ENCODE assay signal across 18 cellular contexts in the genomic region with DNA sequence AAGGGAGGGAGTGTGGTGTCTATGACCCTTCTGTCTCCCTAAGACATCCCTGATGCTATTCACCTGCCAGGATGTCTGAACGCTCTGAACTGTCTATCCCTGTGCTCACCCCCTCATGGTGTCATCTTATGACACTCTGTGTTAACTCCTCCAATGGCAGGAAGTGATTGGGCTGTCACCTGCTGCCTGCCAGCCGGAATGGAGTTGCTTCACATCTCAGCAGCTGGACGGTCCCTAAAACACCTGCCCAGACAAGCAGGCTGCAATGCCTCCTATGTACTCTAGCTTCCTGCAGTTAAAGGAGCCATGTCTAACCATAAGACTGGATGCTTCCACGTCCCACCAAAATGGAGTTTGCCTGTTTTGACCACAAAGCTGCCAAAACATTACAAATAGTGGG.
A peak's percentile ranks its signal among the peaks of the same experiment; 100 is the strongest.
DNase-seq lines count a peak whose midpoint lies in the region; ATAC-seq and TF ChIP-seq lines count a peak whose summit lies in the region.
"Had no signal": no experiment of that assay in that cellular context is flagged by ENCODE, and none has a peak within 500 bp of the region (broad histone marks: within the 10 kb centered on the region; RNA-seq: fewer than 3 reads in every experiment).

No MANE protein-coding gene starts in this region.

- no peaks in the 10 kb centered on the region for H4K20me1 ChIP-seq in mammary epithelial cell (ENCODE audit: insufficient read depth, low read length)

- H3K9ac ChIP-seq in mammary epithelial cell (ENCODE audit: insufficient read depth, low read length) = no peak overlapping the region

- peaks cover 1% of the 10 kb centered on the region for H3K9me3 Mint-ChIP-seq in MCF 10A (ENCODE audit: unreplicated experiment)
- no peaks in the 10 kb centered on the region for H3K9me3 Mint-ChIP-seq in activated CD4-positive, alpha-beta memory T cell treated with anti-CD3 and anti-CD28 coated beads, Interleukin-2, amount 10 ng/mL, durations not matched to agents 7 days and 5 days
- H3K9me3 Mint-ChIP-seq: H9 had no signal

- in situ Hi-C loops in mammary epithelial cell (cut with MboI; ENCODE audit: low sequenced_read_pairs in 2 of 2) = no loop called here

- TF ChIP-seq CTCF in mammary epithelial cell (conservative IDR thresholded peaks at IDR 0.05 in 1 of 2, IDR thresholded peaks at IDR 0.05 in 1 of 2; ENCODE audit: extremely low read depth in 1 of 2, insufficient read depth in 1 of 2, low read depth in 1 of 2, low read length in 2 of 2) = peak in 1 of 2 donors; percentile 19
- no peak for TF ChIP-seq CTCF in MCF 10A (IDR thresholded peaks at IDR 0.05; ENCODE audit: unreplicated experiment)
- no peak for TF ChIP-seq CTCF in foreskin keratinocyte (conservative IDR thresholded peaks at IDR 0.05)

- H3K4me3 ChIP-seq in mammary epithelial cell (replicated peaks in 1 of 3; ENCODE audit: insufficient read depth in 1 of 3, low read depth in 2 of 3, low read length in 3 of 3) = no peak overlapping the region
- H3K4me3 ChIP-seq: SJCRH30 had no signal

- no TSS peak for BruUV-seq in mammary epithelial cell (replicated peaks; lab: Mats Ljungman, UMichigan)
- BruUV-seq in MCF 10A (replicated peaks; lab: Mats Ljungman, UMichigan) = no TSS peak

- no peak overlapping the region for H3K27ac Mint-ChIP-seq in MCF 10A (ENCODE audit: low read depth, unreplicated experiment)
- no peak overlapping the region for H3K27ac Mint-ChIP-seq in activated CD4-positive, alpha-beta memory T cell treated with anti-CD3 and anti-CD28 coated beads, Interleukin-2, amount 10 ng/mL, durations not matched to agents 7 days and 5 days

- no peak overlapping the region for H2AFZ ChIP-seq in mammary epithelial cell (ENCODE audit: low read depth, low read length)

- H3K27me3 ChIP-seq in mammary epithelial cell (ENCODE audit: insufficient read depth, low read length) = no peaks in the 10 kb centered on the region
- H3K27me3 ChIP-seq in foreskin keratinocyte = no peaks in the 10 kb centered on the region
- H3K27me3 ChIP-seq: SJCRH30 had no signal

- CTCF ChIA-PET in mammary epithelial cell (lab: Charles Lee; ENCODE audit: low non-redundant PET) = no interaction called here
- CTCF ChIA-PET in MCF 10A (lab: Yijun Ruan, JAX) = interaction anchor here (0.6 kb wide), 1 partner anchor 41 kb away, joined by 3 read pairs; no protein-coding TSS in a partner anchor
- CTCF ChIA-PET in activated CD4-positive, alpha-beta memory T cell treated with anti-CD3 and anti-CD28 coated beads, Interleukin-2, amount 10 ng/mL, durations not matched to agents 7 days and 5 days (lab: Charles Lee) = interaction anchor here (1.1 kb wide), 1 partner anchor 434 kb away, joined by 3 read pairs; no protein-coding TSS in a partner anchor

- dilution Hi-C loops in mammary epithelial cell (cut with HindIII; ENCODE audit: low sequenced_read_pairs) = no loop called here

- ATAC-seq in foreskin keratinocyte (peak; percentile 65), GM21723 (IDR thresholded peaks at IDR 0.05; ENCODE audit: unreplicated experiment) (no peak), HG03108 (IDR thresholded peaks at IDR 0.05; ENCODE audit: unreplicated experiment) (no peak)

- no peak overlapping the region for H3K4me3 Mint-ChIP-seq in MCF 10A (ENCODE audit: unreplicated experiment)
- H3K4me3 Mint-ChIP-seq in activated CD4-positive, alpha-beta memory T cell treated with anti-CD3 and anti-CD28 coated beads, Interleukin-2, amount 10 ng/mL, durations not matched to agents 7 days and 5 days = no peak overlapping the region
- H3K4me3 Mint-ChIP-seq: H9 had no signal

- H3K36me3 Mint-ChIP-seq in MCF 10A (ENCODE audit: insufficient read depth, unreplicated experiment) = peaks cover 4% of the 10 kb centered on the region
- no peaks in the 10 kb centered on the region for H3K36me3 Mint-ChIP-seq in activated CD4-positive, alpha-beta memory T cell treated with anti-CD3 and anti-CD28 coated beads, Interleukin-2, amount 10 ng/mL, durations not matched to agents 7 days and 5 days (ENCODE audit: low read depth)

- intact Hi-C loops in mammary epithelial cell (cut with micrococcal nuclease) (no loop called here), MCF 10A (cut with micrococcal nuclease) (no loop called here)

- H3K9me3 ChIP-seq in mammary epithelial cell (replicated peaks; ENCODE audit: insufficient read depth, low read length) = no peaks in the 10 kb centered on the region
- H3K9me3 ChIP-seq: SJCRH30 had no signal

- 62% methylated on average over 3 of the region's 4 CpGs for WGBS in mammary epithelial cell (ENCODE audit: low coverage, missing lambda C conversion rate)

- no peaks in the 10 kb centered on the region for H3K27me3 Mint-ChIP-seq in MCF 10A (ENCODE audit: insufficient read depth, unreplicated experiment)
- H3K27me3 Mint-ChIP-seq in activated CD4-positive, alpha-beta memory T cell treated with anti-CD3 and anti-CD28 coated beads, Interleukin-2, amount 10 ng/mL, durations not matched to agents 7 days and 5 days = peaks cover 13% of the 10 kb centered on the region

- H3K4me2 ChIP-seq in mammary epithelial cell (ENCODE audit: insufficient read depth, low read depth, low read length) = no peak overlapping the region

- no peaks in the 10 kb centered on the region for H3K36me3 ChIP-seq in mammary epithelial cell (ENCODE audit: insufficient read depth, low read length)
- H3K36me3 ChIP-seq: SJCRH30 had no signal

- H3K4me1 Mint-ChIP-seq in MCF 10A (ENCODE audit: insufficient read depth, unreplicated experiment) = peaks cover 11% of the 10 kb centered on the region
- H3K4me1 Mint-ChIP-seq in activated CD4-positive, alpha-beta memory T cell treated with anti-CD3 and anti-CD28 coated beads, Interleukin-2, amount 10 ng/mL, durations not matched to agents 7 days and 5 days = no peaks in the 10 kb centered on the region

- H3K4me1 ChIP-seq in mammary epithelial cell (ENCODE audit: insufficient read depth, low read length) (peaks cover 6% of the 10 kb centered on the region), foreskin keratinocyte (no peaks in the 10 kb centered on the region)

- no peak overlapping the region for H3K27ac ChIP-seq in mammary epithelial cell (ENCODE audit: insufficient read depth, low read depth, low read length)
- H3K27ac ChIP-seq in foreskin keratinocyte = no peak overlapping the region
- H3K27ac ChIP-seq: C4-2B, SJCRH30 had no signal

- H3K79me2 ChIP-seq in mammary epithelial cell (ENCODE audit: insufficient read depth, low read length) = no peaks in the 10 kb centered on the region

- DNase-seq in mammary epithelial cell (peak; percentile 46), MCF 10A (ENCODE audit: unreplicated experiment) (no peak), SHP77 (lab: John Stamatoyannopoulos, UW) (peak; percentile 71 to 85), foreskin keratinocyte (peak in 1 of 2 donors; percentile 59)
- no peak for DNase-seq in activated CD4-positive, alpha-beta memory T cell treated with anti-CD3 and anti-CD28 coated beads, Interleukin-2, amount 10 ng/mL, durations not matched to agents 7 days and 5 days
- DNase-seq: DMS153, H9, IMR-90, Karpas-422, MM.1S, NCI-H1092 treated with DMSO at 0.1 percent for 48 hours, NCI-H1930, NCI-H526, RPMI8226, SJCRH30 had no signal

- POLR2A ChIA-PET in MCF 10A (lab: Yijun Ruan, JAX) = interaction anchor here (1.1 kb wide), 1 partner anchor 12 kb away, joined by 3 read pairs; no protein-coding TSS in a partner anchor
- POLR2A ChIA-PET in activated CD4-positive, alpha-beta memory T cell treated with anti-CD3 and anti-CD28 coated beads, Interleukin-2, amount 10 ng/mL, durations not matched to agents 7 days and 5 days (lab: Charles Lee) = no interaction called here

Comparison
In these comparisons a context has a peak if more than half of its experiments do, and no peak if none do; other contexts are left out.
1. DNase-seq: peak in mammary epithelial cell (single experiment) and SHP77 (2 of 2); none in MCF 10A (single experiment) and activated CD4-positive, alpha-beta memory T cell treated with anti-CD3 and anti-CD28 coated beads, Interleukin-2, amount 10 ng/mL, durations not matched to agents 7 days and 5 days (single experiment).